ENCODE assay signal across 22 cellular contexts in genomic region chr14:102170061-102170460, GRCh38.
"Had no signal": no experiment of that assay in that cellular context is flagged by ENCODE, and none has a peak within 500 bp of the region (broad histone marks: within the 10 kb centered on the region; RNA-seq: fewer than 3 reads in every experiment).

No MANE protein-coding gene starts in this region.

- ATAC-seq: gastrocnemius medialis; heart left ventricle; left cardiac atrium; left lung; naive thymus-derived CD4-positive, alpha-beta T cell; right lobe of liver; stimulated activated naive CD8-positive, alpha-beta T cell treated with anti-CD3 and anti-CD28 coated beads, Interleukin-15, amount 100 ng/mL, for 72 hours had no signal

- H3K27me3 ChIP-seq: colonic mucosa, gastrocnemius medialis, heart left ventricle, hepatocyte, left lung, neural progenitor cell, right lobe of liver, tibial nerve, vagina had no signal

- H3K4me1 ChIP-seq: colonic mucosa, left lung, parathyroid adenoma had no signal

- H3K9me3 ChIP-seq: colonic mucosa, gastrocnemius medialis, heart left ventricle, left lung, right lobe of liver, thoracic aorta, tibial nerve, vagina had no signal

- H3K27ac ChIP-seq: colonic mucosa, gastrocnemius medialis, heart left ventricle, hepatocyte, left lung, neural progenitor cell, parathyroid adenoma, right lobe of liver, thoracic aorta, tibial nerve, vagina had no signal

- H3K36me3 ChIP-seq: colonic mucosa, gastrocnemius medialis, neural progenitor cell, thoracic aorta, tibial nerve, vagina had no signal

- DNase-seq: cerebellar nuclear complex; colonic mucosa; gastrocnemius medialis; heart left ventricle; kidney; left cardiac atrium; left lung; mesenchymal stem cell; midbrain; naive thymus-derived CD4-positive, alpha-beta T cell; right lobe of liver; small intestine; stimulated activated CD4-positive, alpha-beta T cell treated with anti-CD3 and anti-CD28 coated beads, Interleukin-15, amount 100 ng/mL, for 24 hours; stimulated activated CD4-positive, alpha-beta T cell treated with anti-CD3 and anti-CD28 coated beads, Interleukin-2, amount 100 ng/mL, for 48 hours; stimulated activated naive CD4-positive, alpha-beta T cell; stimulated activated naive CD8-positive, alpha-beta T cell treated with anti-CD3 and anti-CD28 coated beads, Interleukin-15, amount 100 ng/mL, for 72 hours had no signal

- H3K4me3 ChIP-seq: colonic mucosa, gastrocnemius medialis, heart left ventricle, hepatocyte, left lung, neural progenitor cell, right lobe of liver, thoracic aorta, tibial nerve, vagina had no signal
